Comparison of ENCODE assay signal across 8 cellular contexts in genomic region chr10:8130973-8131911, GRCh38.
DNase-seq lines count a peak whose midpoint lies in the region; ATAC-seq and FAIRE-seq lines count a peak whose summit lies in the region.

No MANE protein-coding gene starts in this region.

- H4K8ac ChIP-seq in mesenchymal stem cell (ENCODE audit: low read length): no peak overlapping the region

- no peak overlapping the region for H3K27ac ChIP-seq in mesenchymal stem cell (ENCODE audit: low read length, poor library complexity, severe bottlenecking)

- FAIRE-seq in frontal cortex (lab: Jason Lieb, UNC): no peak

- no peak overlapping the region for H3K18ac ChIP-seq in mesenchymal stem cell (ENCODE audit: low read depth in 1 of 2, low read length in 2 of 2)

- no peak overlapping the region for H2BK12ac ChIP-seq in mesenchymal stem cell (ENCODE audit: low read length in 2 of 2)

- H2BK120ac ChIP-seq in mesenchymal stem cell (ENCODE audit: low read depth, low read length): no peak overlapping the region

- WGBS in mesenchymal stem cell: 69% methylated on average over 8 of the region's 8 CpGs

- no peak overlapping the region for H2AK5ac ChIP-seq in mesenchymal stem cell (ENCODE audit: low read length, severe bottlenecking)

- H2AFZ ChIP-seq in mesenchymal stem cell (ENCODE audit: low read depth, low read length): no peak overlapping the region

- no peaks in the 10 kb centered on the region for H3K79me1 ChIP-seq in mesenchymal stem cell (replicated peaks; ENCODE audit: low read length, poor library complexity, severe bottlenecking)

- H3K9me3 ChIP-seq in mesenchymal stem cell (ENCODE audit: control insufficient read depth, low read length): no peaks in the 10 kb centered on the region

- intact Hi-C loops in sciatic nerve (cut with DNase I): no loop called here

- DNase-seq in RPMI8226 (peak; percentile 38), mesenchymal stem cell (peak; percentile 25), sciatic nerve (ENCODE audit: low spot score) (no peak), DMS 273 treated with DMSO at 0.1 percent for 48 hours (lab: John Stamatoyannopoulos, UW) (no peak), frontal cortex (ENCODE audit: low spot score in 2 of 2) (no peak), NCI-H446 treated with DMSO at 0.1 percent for 48 hours (lab: John Stamatoyannopoulos, UW) (no peak)

- H3K4me2 ChIP-seq in mesenchymal stem cell (ENCODE audit: low read length, poor library complexity, severe bottlenecking): no peak overlapping the region

- H2BK5ac ChIP-seq in mesenchymal stem cell (ENCODE audit: low read depth, low read length, poor library complexity, severe bottlenecking): no peak overlapping the region

- no peaks in the 10 kb centered on the region for H3K4me1 ChIP-seq in mesenchymal stem cell (ENCODE audit: control insufficient read depth, insufficient read depth, low read depth, low read length)

- no peak overlapping the region for H3K4me3 ChIP-seq in mesenchymal stem cell (ENCODE audit: insufficient read depth in 1 of 2, low read depth in 1 of 2, low read length in 2 of 2)

- H4K91ac ChIP-seq in mesenchymal stem cell (ENCODE audit: low read length): no peak overlapping the region

- H3K9ac ChIP-seq in mesenchymal stem cell (ENCODE audit: low read length): no peak overlapping the region

- no peaks in the 10 kb centered on the region for H3K36me3 ChIP-seq in mesenchymal stem cell (ENCODE audit: control insufficient read depth in 1 of 2, insufficient read depth in 2 of 2, low read depth in 1 of 2, low read length in 2 of 2)

- H3K14ac ChIP-seq in mesenchymal stem cell (ENCODE audit: low read length in 2 of 2): no peak overlapping the region

- ATAC-seq in GM19035 (IDR thresholded peaks at IDR 0.05; ENCODE audit: unreplicated experiment): peak; percentile 57
- ATAC-seq in HG02938 (IDR thresholded peaks at IDR 0.05; ENCODE audit: unreplicated experiment): peak; percentile 58
- no peak for ATAC-seq in sciatic nerve

- H3K4ac ChIP-seq in mesenchymal stem cell (ENCODE audit: low read depth in 1 of 2, low read length in 2 of 2): no peak overlapping the region

- H3K23ac ChIP-seq in mesenchymal stem cell (ENCODE audit: low read length in 2 of 2): no peak overlapping the region

- H3K27me3 ChIP-seq in mesenchymal stem cell (ENCODE audit: control insufficient read depth in 1 of 2, insufficient read depth in 1 of 2, low read length in 2 of 2): no peaks in the 10 kb centered on the region

- no peak overlapping the region for H2BK15ac ChIP-seq in mesenchymal stem cell (ENCODE audit: low read depth, poor library complexity, severe bottlenecking)

Comparison
In these comparisons a context has a peak if more than half of its experiments do, and no peak if none do; other contexts are left out.
1. DNase-seq: peak in RPMI8226 (single experiment) and mesenchymal stem cell (single experiment); none in sciatic nerve (single experiment), DMS 273 treated with DMSO at 0.1 percent for 48 hours (single experiment), frontal cortex (0 of 2) and NCI-H446 treated with DMSO at 0.1 percent for 48 hours (single experiment).